In the genomic region with DNA sequence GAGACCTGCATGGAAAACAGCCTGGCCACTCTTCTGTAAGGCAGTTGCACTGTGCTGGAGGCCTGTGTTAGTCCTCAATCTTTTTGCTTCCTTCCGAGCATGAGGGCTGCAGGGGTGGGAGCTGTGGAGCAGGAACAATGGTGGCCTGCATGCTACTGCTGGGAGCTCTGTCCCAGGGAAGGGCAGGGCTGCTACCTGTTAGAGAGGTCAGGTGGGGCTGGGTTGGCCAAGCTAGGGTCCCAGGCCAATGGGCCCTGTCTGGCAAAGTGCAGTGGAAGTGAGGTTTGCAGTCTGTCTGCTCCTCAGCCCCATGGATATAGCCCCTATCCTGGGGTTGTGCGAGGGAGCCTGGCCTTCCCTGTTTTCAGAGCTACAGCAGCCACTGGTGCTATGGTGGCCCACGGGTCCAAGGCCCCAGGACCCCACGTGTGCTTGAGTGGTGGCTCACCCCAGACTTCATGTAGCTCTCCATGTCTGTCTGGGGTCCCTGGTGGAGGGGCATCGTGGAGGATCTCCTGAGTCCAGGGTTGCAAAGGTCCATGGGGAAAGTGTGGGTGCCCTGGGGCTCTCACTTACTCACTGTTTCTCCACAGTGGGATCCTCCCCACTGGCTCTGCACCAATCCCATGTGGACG, we compare ENCODE assay signal across 20 cellular contexts.
DNase-seq lines count a peak whose midpoint lies in the region; ATAC-seq and TF ChIP-seq lines count a peak whose summit lies in the region.
"Had no signal": no experiment of that assay in that cellular context is flagged by ENCODE, and none has a peak within 500 bp of the region (broad histone marks: within the 10 kb centered on the region; RNA-seq: fewer than 3 reads in every experiment).

No MANE protein-coding gene starts in this region.

- H3K4me2 ChIP-seq in osteoblast (ENCODE audit: insufficient read depth, low read length): no peak overlapping the region
- H3K4me2 ChIP-seq: BLaER1 had no signal

- H3K4me3 ChIP-seq in lower lobe of right lung (no peak overlapping the region), osteoblast (ENCODE audit: insufficient read depth, low read length) (no peak overlapping the region), upper lobe of right lung (no peak overlapping the region)
- H3K4me3 ChIP-seq: BLaER1, GM12878, HAP-1 had no signal

- H3K9me3 ChIP-seq in lower lobe of right lung (no peaks in the 10 kb centered on the region), osteoblast (ENCODE audit: low read depth, low read length) (no peaks in the 10 kb centered on the region), upper lobe of right lung (no peaks in the 10 kb centered on the region)
- H3K9me3 ChIP-seq: Caco-2 had no signal

- H3K27ac Mint-ChIP-seq in chondrocyte (ENCODE audit: unreplicated experiment) (no peak overlapping the region), T-cell (no peak overlapping the region)
- H3K27ac Mint-ChIP-seq: B cell; CD4-positive, CD25-positive, alpha-beta regulatory T cell; CD8-positive, alpha-beta T cell; HFFc6 had no signal

- H3K27me3 Mint-ChIP-seq in chondrocyte (ENCODE audit: low read depth): peaks cover 5% of the 10 kb centered on the region
- no peaks in the 10 kb centered on the region for H3K27me3 Mint-ChIP-seq in T-cell
- H3K27me3 Mint-ChIP-seq: B cell; CD4-positive, CD25-positive, alpha-beta regulatory T cell had no signal

- H3K4me1 Mint-ChIP-seq in chondrocyte (ENCODE audit: low read depth) (no peaks in the 10 kb centered on the region), T-cell (no peaks in the 10 kb centered on the region)
- H3K4me1 Mint-ChIP-seq: B cell; CD4-positive, CD25-positive, alpha-beta regulatory T cell had no signal

- DNase-seq in chondrocyte (ENCODE audit: low spot score) (peak; percentile 64), lower lobe of right lung (peak; percentile 33), osteoblast (ENCODE audit: insufficient read length, low spot score, missing footprints) (peak; percentile 61), upper lobe of right lung (no peak), T-cell (no peak), SKM-1 (lab: John Stamatoyannopoulos, UW; ENCODE audit: unreplicated experiment) (no peak), SK-N-DZ (ENCODE audit: low spot score) (no peak)
- DNase-seq: CD4-positive, CD25-positive, alpha-beta regulatory T cell; CD8-positive, alpha-beta T cell; DMS153; DND-41; GOT3; HFFc6 had no signal

- H3K79me2 ChIP-seq in osteoblast (ENCODE audit: insufficient read depth, low read length): no peaks in the 10 kb centered on the region

- no peak overlapping the region for H2AFZ ChIP-seq in osteoblast (ENCODE audit: low read length)

- H3K4me3 Mint-ChIP-seq in chondrocyte (ENCODE audit: unreplicated experiment) (no peak overlapping the region), T-cell (no peak overlapping the region)
- H3K4me3 Mint-ChIP-seq: B cell; CD4-positive, CD25-positive, alpha-beta regulatory T cell; CD8-positive, alpha-beta T cell; HFFc6 had no signal

- H3K4me1 ChIP-seq in lower lobe of right lung (no peaks in the 10 kb centered on the region), osteoblast (ENCODE audit: insufficient read depth, low read length) (no peaks in the 10 kb centered on the region), upper lobe of right lung (no peaks in the 10 kb centered on the region)
- H3K4me1 ChIP-seq: BLaER1, Caco-2 had no signal

- H4K20me1 ChIP-seq in osteoblast (ENCODE audit: insufficient read depth, low read length): no peaks in the 10 kb centered on the region
- H4K20me1 ChIP-seq: BLaER1 had no signal

- POLR2A ChIA-PET in T-cell (lab: Charles Lee): no interaction called here

- H3K9me3 Mint-ChIP-seq in chondrocyte (ENCODE audit: low read depth) (peaks cover 10% of the 10 kb centered on the region), T-cell (peaks cover 11 to 21% (median 15%) of the 10 kb centered on the region in 3 donors)

- H3K27me3 ChIP-seq in lower lobe of right lung (ENCODE audit: low read depth): no peaks in the 10 kb centered on the region
- no peaks in the 10 kb centered on the region for H3K27me3 ChIP-seq in osteoblast (ENCODE audit: insufficient read depth, low read length)
- H3K27me3 ChIP-seq in upper lobe of right lung: no peaks in the 10 kb centered on the region
- H3K27me3 ChIP-seq: BLaER1 had no signal

- TF ChIP-seq CTCF in chondrocyte (IDR thresholded peaks at IDR 0.05): no peak
- no peak for TF ChIP-seq CTCF in lower lobe of right lung (IDR thresholded peaks at IDR 0.05)
- no peak for TF ChIP-seq CTCF in osteoblast (IDR thresholded peaks at IDR 0.05; ENCODE audit: extremely low read depth, low read depth, low read length)
- TF ChIP-seq CTCF in upper lobe of right lung (IDR thresholded peaks at IDR 0.05): no peak

- CTCF ChIA-PET in T-cell (lab: Charles Lee): no interaction called here

- H3K27ac ChIP-seq in lower lobe of right lung: no peak overlapping the region
- no peak overlapping the region for H3K27ac ChIP-seq in osteoblast (ENCODE audit: low read depth, low read length)
- no peak overlapping the region for H3K27ac ChIP-seq in upper lobe of right lung
- H3K27ac ChIP-seq: BLaER1, C4-2B had no signal

- ATAC-seq in lower lobe of right lung: peak in 1 of 2 donors; percentile 32
- ATAC-seq in upper lobe of right lung: peak; percentile 30
- ATAC-seq in HG03280 (IDR thresholded peaks at IDR 0.05; ENCODE audit: unreplicated experiment): no peak
- no peak for ATAC-seq in T-cell (replicated peaks in 1 of 4)
- ATAC-seq: CD8-positive, alpha-beta T cell had no signal

- H3K36me3 ChIP-seq in lower lobe of right lung: no peaks in the 10 kb centered on the region
- no peaks in the 10 kb centered on the region for H3K36me3 ChIP-seq in osteoblast (ENCODE audit: insufficient read depth, low read length)
- H3K36me3 ChIP-seq in upper lobe of right lung: no peaks in the 10 kb centered on the region
- H3K36me3 ChIP-seq: BLaER1, HAP-1 had no signal

- intact Hi-C loops in lower lobe of right lung (cut with DNase I): no loop called here
- intact Hi-C loops in upper lobe of right lung (cut with DNase I): no loop called here

- no peaks in the 10 kb centered on the region for H3K36me3 Mint-ChIP-seq in chondrocyte (ENCODE audit: low read depth)
- H3K36me3 Mint-ChIP-seq in T-cell: no peaks in the 10 kb centered on the region
- H3K36me3 Mint-ChIP-seq: CD4-positive, CD25-positive, alpha-beta regulatory T cell; CD8-positive, alpha-beta T cell had no signal

Comparison
In these comparisons a context has a peak if more than half of its experiments do, and no peak if none do; other contexts are left out.
1. DNase-seq: peak in chondrocyte (single experiment), lower lobe of right lung (single experiment) and osteoblast (single experiment); none in upper lobe of right lung (single experiment), T-cell (0 of 34), SKM-1 (single experiment) and SK-N-DZ (single experiment).